In genomic region chr16:58589311-58589890, GRCh38 we compare ENCODE assay signal across 2 cellular contexts.
TF ChIP-seq lines count a peak whose summit lies in the region.

No MANE protein-coding gene starts in this region.

TF ChIP-seq in HepG2, 621 proteins besides CTCF, POLR2A, EP300 and RAD21:
- TF ChIP-seq ZNF709 (CRISPR knock-in tag; IDR thresholded peaks at IDR 0.05), result no peak
- no peak for TF ChIP-seq NFE2 (CRISPR knock-in tag; IDR thresholded peaks at IDR 0.05)
- TF ChIP-seq FOXJ3 (CRISPR knock-in tag; IDR thresholded peaks at IDR 0.05; ENCODE audit: borderline replicate concordance), result no peak
- TF ChIP-seq CREB3 (CRISPR knock-in tag; IDR thresholded peaks at IDR 0.05), result no peak
- peak; percentile 51 for TF ChIP-seq AGO2 (optimal IDR thresholded peaks at IDR 0.05; ENCODE audit: low read depth, low read length)
- TF ChIP-seq MTERF4 (CRISPR knock-in tag; IDR thresholded peaks at IDR 0.05), result no peak
- TF ChIP-seq SOX13 (IDR thresholded peaks at IDR 0.05), result no peak
- no peak for TF ChIP-seq SOX13 (CRISPR knock-in tag; conservative IDR thresholded peaks at IDR 0.05 in 1 of 2, IDR thresholded peaks at IDR 0.05 in 1 of 2)
- no peak for TF ChIP-seq KLF6 (CRISPR knock-in tag; IDR thresholded peaks at IDR 0.05)
- TF ChIP-seq ZNF512B (CRISPR knock-in tag; IDR thresholded peaks at IDR 0.05; ENCODE audit: borderline replicate concordance), result no peak
- no peak for TF ChIP-seq TRIM24 (CRISPR knock-in tag; IDR thresholded peaks at IDR 0.05)
- TF ChIP-seq RBM22 (optimal IDR thresholded peaks at IDR 0.05; ENCODE audit: low read length), result peak; percentile 39
TF ChIP-seq in HepG2: peak in this region for 2.

TF ChIP-seq in SK-N-SH, 30 proteins besides CTCF, POLR2A, EP300 and RAD21:
- TF ChIP-seq PBX3 (IDR thresholded peaks at IDR 0.05), result no peak
- TF ChIP-seq POLR2AphosphoS5 (IDR thresholded peaks at IDR 0.05; ENCODE audit: low read depth, low read length), result no peak
- TF ChIP-seq REST (IDR thresholded peaks at IDR 0.05; ENCODE audit: low read depth, low read length), result no peak
- TF ChIP-seq USF1 (IDR thresholded peaks at IDR 0.05; ENCODE audit: borderline replicate concordance, low read depth), result no peak
- TF ChIP-seq RXRA (IDR thresholded peaks at IDR 0.05; ENCODE audit: borderline replicate concordance, low read depth), result no peak
- no peak for TF ChIP-seq RCOR1 (IDR thresholded peaks at IDR 0.05; ENCODE audit: low read length)
- TF ChIP-seq FOXJ3 (CRISPR knock-in tag; IDR thresholded peaks at IDR 0.05), result no peak
- TF ChIP-seq SMC3 (IDR thresholded peaks at IDR 0.05; ENCODE audit: low read depth, low read length), result no peak
- no peak for TF ChIP-seq NFIC (IDR thresholded peaks at IDR 0.05; ENCODE audit: borderline replicate concordance)
- no peak for TF ChIP-seq NRF1 (IDR thresholded peaks at IDR 0.05; ENCODE audit: low read depth, low read length)
- no peak for TF ChIP-seq TAF1 (IDR thresholded peaks at IDR 0.05; ENCODE audit: borderline replicate concordance, low read depth, low read length)
- no peak for TF ChIP-seq TCF12 (IDR thresholded peaks at IDR 0.05)
- no peak for TF ChIP-seq GATA2 (CRISPR knock-in tag; IDR thresholded peaks at IDR 0.05)
- TF ChIP-seq USF2 (IDR thresholded peaks at IDR 0.05; ENCODE audit: borderline replicate concordance, low read depth, low read length), result no peak
- no peak for TF ChIP-seq EZH2phosphoT487 (IDR thresholded peaks at IDR 0.05; ENCODE audit: borderline replicate concordance, low read depth)
